In the genomic region with DNA sequence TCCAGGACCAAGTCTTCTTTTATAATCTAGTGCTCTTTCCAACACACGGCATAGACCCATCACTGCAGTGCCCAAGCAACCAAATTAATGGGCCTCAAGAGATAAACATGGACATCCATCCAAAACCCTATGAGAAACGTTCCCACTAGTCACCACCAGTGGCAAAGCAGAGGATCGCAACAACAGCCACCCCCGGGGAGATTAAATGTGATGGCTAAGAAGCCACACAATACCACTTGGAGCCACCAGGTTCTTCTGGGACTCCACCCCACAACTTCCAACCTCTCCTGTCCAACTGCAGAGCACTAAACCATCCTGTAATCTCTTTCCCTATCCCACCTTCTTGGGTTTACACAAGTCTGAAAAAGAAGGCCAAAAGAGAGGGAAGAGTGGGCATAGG, we compare ENCODE assay signal across 26 cellular contexts.
"Had no signal": no experiment of that assay in that cellular context is flagged by ENCODE, and none has a peak within 500 bp of the region (broad histone marks: within the 10 kb centered on the region; RNA-seq: fewer than 3 reads in every experiment).

No MANE protein-coding gene starts in this region.

- H3K4me3 ChIP-seq: left lung, lower lobe of right lung, pancreas, prostate gland, sigmoid colon, spleen, tibial nerve, vagina had no signal

- H3K36me3 Mint-ChIP-seq: immature natural killer cell; naive thymus-derived CD4-positive, alpha-beta T cell; natural killer cell treated with Interleukin-12 subunit alpha and Interleukin-12 subunit beta and Interleukin-15 and Interleukin-18, amount 100 ng/mL, for 72 hours; stimulated activated effector memory CD8-positive, alpha-beta T cell treated with anti-CD3 and anti-CD28 coated beads, Interleukin-12 subunit alpha, Interleukin-12 subunit beta, amount 100 ng/mL, for 72 hours; type B pancreatic cell had no signal

- H3K4me1 ChIP-seq: left lung, lower lobe of right lung, pancreas, prostate gland, tibial nerve, vagina had no signal

- DNase-seq: hypothalamus; immature natural killer cell; kidney; left colon; left lung; lower lobe of right lung; mammary epithelial cell; mesenchymal stem cell; naive thymus-derived CD4-positive, alpha-beta T cell; pancreas; posterior cingulate gyrus; retina; right cardiac atrium; sigmoid colon; small intestine; spleen; stimulated activated CD4-positive, alpha-beta T cell treated with anti-CD3 and anti-CD28 coated beads, Interleukin-4, amount 100 ng/mL, for 24 hours; stimulated activated naive CD4-positive, alpha-beta T cell treated with Interleukin-2 at 50 U/mL for 16 hours; stimulated activated naive CD8-positive, alpha-beta T cell treated with anti-CD3 and anti-CD28 coated beads, Interleukin-15, amount 100 ng/mL, for 72 hours; substantia nigra had no signal

- H3K27me3 ChIP-seq: left lung, pancreas, sigmoid colon, spleen, tibial nerve, vagina had no signal

- H3K27me3 Mint-ChIP-seq: stimulated activated naive CD8-positive, alpha-beta T cell treated with anti-CD3 and anti-CD28 coated beads, Interleukin-15, amount 100 ng/mL, for 72 hours had no signal

- H3K4me3 Mint-ChIP-seq: immature natural killer cell; naive thymus-derived CD4-positive, alpha-beta T cell; natural killer cell treated with Interleukin-12 subunit alpha and Interleukin-12 subunit beta and Interleukin-15 and Interleukin-18, amount 100 ng/mL, for 72 hours; stimulated activated effector memory CD8-positive, alpha-beta T cell treated with anti-CD3 and anti-CD28 coated beads, Interleukin-12 subunit alpha, Interleukin-12 subunit beta, amount 100 ng/mL, for 72 hours; stimulated activated naive CD8-positive, alpha-beta T cell treated with anti-CD3 and anti-CD28 coated beads, Interleukin-15, amount 100 ng/mL, for 72 hours; type B pancreatic cell had no signal

- H3K36me3 ChIP-seq: left lung, lower lobe of right lung, pancreas, prostate gland, sigmoid colon, spleen, tibial nerve, vagina had no signal

- H3K27ac ChIP-seq: left lung, lower lobe of right lung, pancreas, prostate gland, sigmoid colon, spleen, tibial nerve, vagina had no signal

- H3K4me1 Mint-ChIP-seq: immature natural killer cell; naive thymus-derived CD4-positive, alpha-beta T cell; stimulated activated effector memory CD8-positive, alpha-beta T cell treated with anti-CD3 and anti-CD28 coated beads, Interleukin-12 subunit alpha, Interleukin-12 subunit beta, amount 100 ng/mL, for 72 hours; stimulated activated naive CD8-positive, alpha-beta T cell treated with anti-CD3 and anti-CD28 coated beads, Interleukin-15, amount 100 ng/mL, for 72 hours had no signal

- ATAC-seq: left colon; left lung; lower lobe of right lung; naive thymus-derived CD4-positive, alpha-beta T cell; natural killer cell treated with Interleukin-12 subunit alpha and Interleukin-12 subunit beta and Interleukin-15 and Interleukin-18, amount 100 ng/mL, for 72 hours; pancreas; right cardiac atrium; stimulated activated effector memory CD8-positive, alpha-beta T cell treated with anti-CD3 and anti-CD28 coated beads, Interleukin-12 subunit alpha, Interleukin-12 subunit beta, amount 100 ng/mL, for 72 hours; stimulated activated naive CD8-positive, alpha-beta T cell treated with anti-CD3 and anti-CD28 coated beads, Interleukin-15, amount 100 ng/mL, for 72 hours had no signal

- H3K27ac Mint-ChIP-seq: immature natural killer cell; naive thymus-derived CD4-positive, alpha-beta T cell; natural killer cell treated with Interleukin-12 subunit alpha and Interleukin-12 subunit beta and Interleukin-15 and Interleukin-18, amount 100 ng/mL, for 72 hours; stimulated activated effector memory CD8-positive, alpha-beta T cell treated with anti-CD3 and anti-CD28 coated beads, Interleukin-12 subunit alpha, Interleukin-12 subunit beta, amount 100 ng/mL, for 72 hours; stimulated activated naive CD8-positive, alpha-beta T cell treated with anti-CD3 and anti-CD28 coated beads, Interleukin-15, amount 100 ng/mL, for 72 hours; type B pancreatic cell had no signal

- H3K9me3 Mint-ChIP-seq: natural killer cell treated with Interleukin-12 subunit alpha and Interleukin-12 subunit beta and Interleukin-15 and Interleukin-18, amount 100 ng/mL, for 72 hours; stimulated activated effector memory CD8-positive, alpha-beta T cell treated with anti-CD3 and anti-CD28 coated beads, Interleukin-12 subunit alpha, Interleukin-12 subunit beta, amount 100 ng/mL, for 72 hours; stimulated activated naive CD8-positive, alpha-beta T cell treated with anti-CD3 and anti-CD28 coated beads, Interleukin-15, amount 100 ng/mL, for 72 hours; type B pancreatic cell had no signal

- H3K9me3 ChIP-seq: left lung, lower lobe of right lung, pancreas, prostate gland, spleen, tibial nerve, vagina had no signal
